29 cellular contexts compared by ENCODE assay signal in genomic region chr12:77710209-77710608, GRCh38.
"Had no signal": no experiment of that assay in that cellular context is flagged by ENCODE, and none has a peak within 500 bp of the region (broad histone marks: within the 10 kb centered on the region; RNA-seq: fewer than 3 reads in every experiment).

No MANE protein-coding gene starts in this region.

- H3K36me3 ChIP-seq: stomach, suprapubic skin, thoracic aorta, thyroid gland, tibial artery, tibial nerve, transverse colon, upper lobe of left lung, upper lobe of right lung, vagina had no signal

- H3K27ac ChIP-seq: stomach, suprapubic skin, testis, thoracic aorta, thyroid gland, tibial artery, tibial nerve, transverse colon, upper lobe of left lung, upper lobe of right lung, uterus, vagina had no signal

- H3K4me3 Mint-ChIP-seq: stimulated activated effector memory CD8-positive, alpha-beta T cell treated with anti-CD3 and anti-CD28 coated beads, Interleukin-12 subunit alpha, Interleukin-12 subunit beta, amount 100 ng/mL, for 72 hours; stimulated activated memory B cell treated with anti-CD40 and anti-IgM and Interleukin-4, amounts not matched to agents 10 μg/mL and 1 μg/mL and 100 μg/mL, for 72 hours; stimulated activated naive B cell treated with anti-CD40 and anti-IgM and Interleukin-4, amounts not matched to agents 10 μg/mL and 1 μg/mL and 100 μg/mL, for 72 hours; stimulated activated naive CD8-positive, alpha-beta T cell treated with anti-CD3 and anti-CD28 coated beads, Interleukin-15, amount 100 ng/mL, for 72 hours; stimulated activated naive CD8-positive, alpha-beta T cell treated with anti-CD3 and anti-CD28 coated beads, Interleukin-15, Interleukin-2, amounts not matched to agents 100 ng/mL and 50 ng/mL, for 24 hours; type B pancreatic cell had no signal

- H3K9me3 ChIP-seq: stomach, suprapubic skin, testis, thoracic aorta, thyroid gland, tibial artery, tibial nerve, transverse colon, upper lobe of left lung, upper lobe of right lung, uterus, vagina had no signal

- H3K36me3 Mint-ChIP-seq: stimulated activated effector memory CD8-positive, alpha-beta T cell treated with anti-CD3 and anti-CD28 coated beads, Interleukin-12 subunit alpha, Interleukin-12 subunit beta, amount 100 ng/mL, for 72 hours; stimulated activated memory B cell treated with anti-CD40 and anti-IgM and Interleukin-4, amounts not matched to agents 10 μg/mL and 1 μg/mL and 100 μg/mL, for 72 hours; stimulated activated naive B cell treated with anti-CD40 and anti-IgM and Interleukin-4, amounts not matched to agents 10 μg/mL and 1 μg/mL and 100 μg/mL, for 72 hours; type B pancreatic cell had no signal

- H3K27me3 Mint-ChIP-seq: stimulated activated memory B cell treated with anti-CD40 and anti-IgM and Interleukin-4, amounts not matched to agents 10 μg/mL and 1 μg/mL and 100 μg/mL, for 72 hours; stimulated activated naive B cell treated with anti-CD40 and anti-IgM and Interleukin-4, amounts not matched to agents 10 μg/mL and 1 μg/mL and 100 μg/mL, for 72 hours; stimulated activated naive CD8-positive, alpha-beta T cell treated with anti-CD3 and anti-CD28 coated beads, Interleukin-15, amount 100 ng/mL, for 72 hours; stimulated activated naive CD8-positive, alpha-beta T cell treated with anti-CD3 and anti-CD28 coated beads, Interleukin-15, Interleukin-2, amounts not matched to agents 100 ng/mL and 50 ng/mL, for 24 hours; type B pancreatic cell had no signal

- ATAC-seq: stimulated activated effector memory CD8-positive, alpha-beta T cell treated with anti-CD3 and anti-CD28 coated beads, Interleukin-12 subunit alpha, Interleukin-12 subunit beta, amount 100 ng/mL, for 72 hours; stimulated activated memory B cell treated with anti-CD40 and anti-IgM and Interleukin-4, amounts not matched to agents 10 μg/mL and 1 μg/mL and 100 μg/mL, for 72 hours; stimulated activated naive B cell treated with anti-CD40 and anti-IgM and Interleukin-4, amounts not matched to agents 10 μg/mL and 1 μg/mL and 100 μg/mL, for 72 hours; stimulated activated naive CD8-positive, alpha-beta T cell treated with anti-CD3 and anti-CD28 coated beads, Interleukin-15, amount 100 ng/mL, for 72 hours; stimulated activated naive CD8-positive, alpha-beta T cell treated with anti-CD3 and anti-CD28 coated beads, Interleukin-15, Interleukin-2, amounts not matched to agents 100 U/mL and 50 U/mL, for 24 hours; upper lobe of right lung had no signal

- DNase-seq: stimulated activated CD4-positive, alpha-beta T cell treated with anti-CD3 and anti-CD28 coated beads, Interleukin-2, amount 100 ng/mL, for 48 hours; stimulated activated CD4-positive, alpha-beta T cell treated with anti-CD3 and anti-CD28 coated beads, Interleukin-4, amount 100 ng/mL, for 1 hour; stimulated activated CD4-positive, alpha-beta T cell treated with anti-CD3 and anti-CD28 coated beads, Interleukin-4, amount 100 ng/mL, for 24 hours; stimulated activated CD4-positive, alpha-beta T cell treated with anti-CD3 and anti-CD28 coated beads, Interleukin-4, amount 100 ng/mL, for 4 hours; stimulated activated CD8-positive, alpha-beta memory T cell treated with anti-CD3 and anti-CD28 coated beads, Interleukin-4, amount 100 ng/mL, for 48 hours; stimulated activated naive B cell treated with anti-CD40 and anti-IgM and Interleukin-4, amounts not matched to agents 10 μg/mL and 1 μg/mL and 100 μg/mL, for 72 hours; stimulated activated naive CD4-positive, alpha-beta T cell; stimulated activated naive CD4-positive, alpha-beta T cell treated with Interleukin-2 at 50 U/mL for 16 hours; stimulated activated naive CD8-positive, alpha-beta T cell treated with anti-CD3 and anti-CD28 coated beads, Interleukin-15, amount 100 ng/mL, for 72 hours; stimulated activated naive CD8-positive, alpha-beta T cell treated with anti-CD3 and anti-CD28 coated beads, Interleukin-15, Interleukin-2, amounts not matched to agents 100 U/mL and 50 U/mL, for 24 hours; stomach; substantia nigra; testis; thyroid gland; tibial artery; transverse colon; trophoblast cell; upper lobe of left lung; upper lobe of right lung; uterus had no signal

- H3K9me3 Mint-ChIP-seq: stimulated activated memory B cell treated with anti-CD40 and anti-IgM and Interleukin-4, amounts not matched to agents 10 μg/mL and 1 μg/mL and 100 μg/mL, for 72 hours; stimulated activated naive B cell treated with anti-CD40 and anti-IgM and Interleukin-4, amounts not matched to agents 10 μg/mL and 1 μg/mL and 100 μg/mL, for 72 hours; stimulated activated naive CD8-positive, alpha-beta T cell treated with anti-CD3 and anti-CD28 coated beads, Interleukin-15, amount 100 ng/mL, for 72 hours had no signal

- H3K27me3 ChIP-seq: stomach, suprapubic skin, testis, thyroid gland, tibial artery, tibial nerve, transverse colon, upper lobe of left lung, upper lobe of right lung, uterus, vagina had no signal

- H3K4me1 Mint-ChIP-seq: stimulated activated effector memory CD8-positive, alpha-beta T cell treated with anti-CD3 and anti-CD28 coated beads, Interleukin-12 subunit alpha, Interleukin-12 subunit beta, amount 100 ng/mL, for 72 hours; stimulated activated memory B cell treated with anti-CD40 and anti-IgM and Interleukin-4, amounts not matched to agents 10 μg/mL and 1 μg/mL and 100 μg/mL, for 72 hours; stimulated activated naive B cell treated with anti-CD40 and anti-IgM and Interleukin-4, amounts not matched to agents 10 μg/mL and 1 μg/mL and 100 μg/mL, for 72 hours; stimulated activated naive CD8-positive, alpha-beta T cell treated with anti-CD3 and anti-CD28 coated beads, Interleukin-15, amount 100 ng/mL, for 72 hours had no signal

- H3K27ac Mint-ChIP-seq: stimulated activated effector memory CD8-positive, alpha-beta T cell treated with anti-CD3 and anti-CD28 coated beads, Interleukin-12 subunit alpha, Interleukin-12 subunit beta, amount 100 ng/mL, for 72 hours; stimulated activated memory B cell treated with anti-CD40 and anti-IgM and Interleukin-4, amounts not matched to agents 10 μg/mL and 1 μg/mL and 100 μg/mL, for 72 hours; stimulated activated naive B cell treated with anti-CD40 and anti-IgM and Interleukin-4, amounts not matched to agents 10 μg/mL and 1 μg/mL and 100 μg/mL, for 72 hours; stimulated activated naive CD8-positive, alpha-beta T cell treated with anti-CD3 and anti-CD28 coated beads, Interleukin-15, amount 100 ng/mL, for 72 hours; stimulated activated naive CD8-positive, alpha-beta T cell treated with anti-CD3 and anti-CD28 coated beads, Interleukin-15, Interleukin-2, amounts not matched to agents 100 ng/mL and 50 ng/mL, for 24 hours; type B pancreatic cell had no signal

- FAIRE-seq: urothelium cell line had no signal

- H3K4me1 ChIP-seq: stomach, suprapubic skin, testis, thyroid gland, tibial artery, tibial nerve, transverse colon, upper lobe of left lung, upper lobe of right lung, uterus, vagina had no signal

- H3K4me3 ChIP-seq: stomach, suprapubic skin, testis, thoracic aorta, thyroid gland, tibial artery, tibial nerve, transverse colon, upper lobe of left lung, upper lobe of right lung, uterus, vagina had no signal
